In the genomic region with DNA sequence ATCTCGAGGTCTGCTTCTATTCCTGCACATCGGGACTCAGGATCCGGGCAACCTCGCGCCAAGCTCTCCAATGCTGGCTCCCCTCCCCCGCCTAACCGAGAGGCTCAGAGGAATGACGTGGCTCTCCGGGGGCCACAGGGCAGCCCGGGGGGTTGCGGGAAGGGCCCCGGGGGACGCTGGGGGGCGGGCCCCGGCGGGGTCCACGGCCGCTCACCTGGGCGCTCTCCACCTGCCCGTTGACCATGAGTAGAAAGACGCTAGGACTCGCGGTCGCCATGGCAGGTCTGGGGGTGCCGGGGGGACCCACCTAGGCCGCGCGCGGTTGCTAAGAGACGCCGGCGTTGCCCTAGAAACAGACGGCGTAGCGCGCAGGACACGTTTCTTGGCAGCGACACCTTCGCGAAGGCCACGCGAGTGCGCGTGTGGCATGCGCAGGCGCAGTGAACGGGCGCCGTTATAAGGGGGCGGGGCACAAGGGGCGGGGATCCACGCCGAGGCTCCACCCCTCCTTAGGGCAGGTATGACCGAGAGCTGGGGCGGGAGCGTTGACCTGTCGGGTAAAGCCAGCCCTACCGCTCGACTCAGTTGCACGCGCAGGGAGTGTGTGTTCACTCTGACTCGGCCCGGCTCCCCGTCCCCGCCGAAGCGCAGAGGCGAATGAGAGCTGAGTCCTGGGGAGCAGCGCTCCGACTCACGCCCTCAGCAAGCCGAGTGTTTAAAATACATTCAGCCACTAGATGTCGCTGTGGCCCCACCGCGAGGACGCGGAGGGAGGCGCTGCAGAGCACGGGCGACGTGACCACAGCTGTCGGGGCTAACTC, we compare ENCODE assay signal across 8 cellular contexts. TPM values are rescaled to one million over a fixed set of nuclear protein-coding genes. Genes with fewer than 3 reads are reported as not detected.
DNase-seq lines count a peak whose midpoint lies in the region; ATAC-seq and TF ChIP-seq lines count a peak whose summit lies in the region.

A gene with protein sequence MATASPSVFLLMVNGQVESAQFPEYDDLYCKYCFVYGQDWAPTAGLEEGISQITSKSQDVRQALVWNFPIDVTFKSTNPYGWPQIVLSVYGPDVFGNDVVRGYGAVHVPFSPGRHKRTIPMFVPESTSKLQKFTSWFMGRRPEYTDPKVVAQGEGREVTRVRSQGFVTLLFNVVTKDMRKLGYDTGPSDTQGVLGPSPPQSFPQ (minus strand): TSS at position 431 of the 821 bp plus-strand sequence. CDS start 154 bp downstream, at position 277.

- peak within 1 kb of the TSS; percentile 95 for H3K27ac Mint-ChIP-seq in progenitor cell of endocrine pancreas

- intact Hi-C loops in left cardiac atrium (cut with DNase I) = loop anchor here (1.0 to 10.0 kb wide), 5 partner anchors 15 to 402 kb away; no protein-coding TSS in a partner anchor

- peaks cover 3% of the 10 kb centered on the region for H3K27me3 Mint-ChIP-seq in progenitor cell of endocrine pancreas

- no peaks in the 10 kb centered on the region for H3K9me3 Mint-ChIP-seq in progenitor cell of endocrine pancreas (ENCODE audit: low read depth)

- TF ChIP-seq CTCF in GM12872 (IDR thresholded peaks at IDR 0.05; ENCODE audit: insufficient read depth, low read depth, low read length) (peak; percentile 93), progenitor cell of endocrine pancreas (IDR thresholded peaks at IDR 0.05; ENCODE audit: unreplicated experiment) (peak; percentile 99)

- H3K4me1 Mint-ChIP-seq in progenitor cell of endocrine pancreas (ENCODE audit: low read depth) = peaks cover 10% of the 10 kb centered on the region

- no peaks in the 10 kb centered on the region for H3K36me3 Mint-ChIP-seq in progenitor cell of endocrine pancreas (ENCODE audit: insufficient read depth)

- H3K4me3 Mint-ChIP-seq in progenitor cell of endocrine pancreas (ENCODE audit: low read depth) = peak within 1 kb of the TSS; percentile 88

- ATAC-seq in HG02642 (IDR thresholded peaks at IDR 0.05; ENCODE audit: poor library complexity, unreplicated experiment) = peak; percentile 85
- ATAC-seq in left cardiac atrium = peak; percentile 95 to 97

- peak; percentile 96 for DNase-seq in NCI-H1105 treated with DMSO at 0.1 percent for 48 hours (lab: John Stamatoyannopoulos, UW)
- peak; percentile 92 for DNase-seq in T follicular helper cell (ENCODE audit: low read depth)
- DNase-seq in amniotic stem cell (lab: John Stamatoyannopoulos, UW) = peak; percentile 70
- DNase-seq in left cardiac atrium = peak; percentile 93
- DNase-seq in progenitor cell of endocrine pancreas (ENCODE audit: low spot score, unreplicated experiment) = peak; percentile 94
- peak; percentile 95 for DNase-seq in ureter (ENCODE audit: low spot score)

RNA-seq across cellular contexts. Expression of the gene that starts here (rescaled TPM):
- total RNA-seq in left cardiac atrium = 1 to 10 TPM; 7.3 to 8.4 TPM
- total RNA-seq in progenitor cell of endocrine pancreas = 27.3 and 29.9 TPM in 2 replicates
- 22.7 TPM for total RNA-seq in ureter

Comparison
In these comparisons a context has a peak if more than half of its experiments do, and no peak if none do; other contexts are left out.
1. Peak in every context shown above with its lines: DNase-seq and ATAC-seq.